ENCODE assay signal across 1 cellular context in genomic region chr13:113616991-113617749, GRCh38.
TF ChIP-seq lines count a peak whose summit lies in the region.

No MANE protein-coding gene starts in this region.

TF ChIP-seq in IMR-90, 13 proteins besides CTCF, POLR2A, EP300 and RAD21:
- TF ChIP-seq NFE2L2 (IDR thresholded peaks at IDR 0.05; ENCODE audit: low read depth, low read length) = no peak
- TF ChIP-seq CEBPB (IDR thresholded peaks at IDR 0.05; ENCODE audit: low read depth, low read length) = no peak
- TF ChIP-seq ELK1 (IDR thresholded peaks at IDR 0.05; ENCODE audit: borderline replicate concordance, low read depth, low read length) = no peak
- no peak for TF ChIP-seq MXI1 (IDR thresholded peaks at IDR 0.05; ENCODE audit: borderline replicate concordance, low read depth, low read length)
- no peak for TF ChIP-seq RCOR1 (IDR thresholded peaks at IDR 0.05; ENCODE audit: insufficient replicate concordance, low read length)
- TF ChIP-seq MAZ (IDR thresholded peaks at IDR 0.05; ENCODE audit: borderline replicate concordance, low read depth, low read length) = no peak
- no peak for TF ChIP-seq BHLHE40 (IDR thresholded peaks at IDR 0.05; ENCODE audit: low read depth, low read length)
- TF ChIP-seq MAFK (IDR thresholded peaks at IDR 0.05; ENCODE audit: low read depth, low read length) = no peak
- TF ChIP-seq SMC3 (IDR thresholded peaks at IDR 0.05; ENCODE audit: low read depth, low read length) = no peak
- no peak for TF ChIP-seq RFX5 (IDR thresholded peaks at IDR 0.05; ENCODE audit: low read depth, low read length)
